ENCODE assay signal across 1 cellular context in genomic region chr16:84186685-84187437, GRCh38.
TF ChIP-seq lines count a peak whose summit lies in the region.

Gene TAF1C, minus strand, starts transcription at chr16:84187057. Its CDS starts 2,069 bp downstream, at chr16:84184988.

TF ChIP-seq in HEK293, 187 proteins besides CTCF, POLR2A, EP300 and RAD21 (continued from another document and continues in another):
- TF ChIP-seq ZNF692 (tag by site-specific recombination; IDR thresholded peaks at IDR 0.05) = no peak
- peak; percentile 89 for TF ChIP-seq ZBTB11 (tag by site-specific recombination; conservative IDR thresholded peaks at IDR 0.05; ENCODE audit: low read depth)
- TF ChIP-seq AEBP2 (tag by site-specific recombination; IDR thresholded peaks at IDR 0.05; ENCODE audit: borderline replicate concordance) = no peak
- TF ChIP-seq ZBTB44 (tag by site-specific recombination; IDR thresholded peaks at IDR 0.05) = no peak
- no peak for TF ChIP-seq ZNF670 (tag by site-specific recombination; IDR thresholded peaks at IDR 0.05; ENCODE audit: low read depth)
- TF ChIP-seq ZNF600 (tag by site-specific recombination; IDR thresholded peaks at IDR 0.05) = 0 out of 2 replicates have a peak, but pooled peaks have one; percentile 32
- TF ChIP-seq ZNF302 (tag by site-specific recombination; IDR thresholded peaks at IDR 0.05; ENCODE audit: low read depth) = no peak
- no peak for TF ChIP-seq ZNF791 (tag by site-specific recombination; IDR thresholded peaks at IDR 0.05)
- TF ChIP-seq ZNF623 (tag by site-specific recombination; IDR thresholded peaks at IDR 0.05) = no peak
- TF ChIP-seq ZBTB20 (tag by site-specific recombination; IDR thresholded peaks at IDR 0.05) = no peak; the same call in 1 of the 2 replicates
- TF ChIP-seq KLF8 (tag by site-specific recombination; IDR thresholded peaks at IDR 0.05) = no peak
- TF ChIP-seq ZNF23 (tag by site-specific recombination; IDR thresholded peaks at IDR 0.05; ENCODE audit: borderline replicate concordance) = no peak
- no peak for TF ChIP-seq ZSCAN30 (tag by site-specific recombination; IDR thresholded peaks at IDR 0.05)
- TF ChIP-seq ZNF473 (tag by site-specific recombination; IDR thresholded peaks at IDR 0.05) = no peak
- no peak for TF ChIP-seq ZNF10 (tag by site-specific recombination; IDR thresholded peaks at IDR 0.05)
- peak; percentile 43; the same call in 1 of the 2 replicates for TF ChIP-seq GLIS2 (tag by site-specific recombination; IDR thresholded peaks at IDR 0.05)
- peak; percentile 42; the same call in 1 of the 2 replicates for TF ChIP-seq ZNF629 (tag by site-specific recombination; IDR thresholded peaks at IDR 0.05)
- TF ChIP-seq ZNF624 (tag by site-specific recombination; IDR thresholded peaks at IDR 0.05) = no peak
- no peak for TF ChIP-seq ZNF513 (tag by site-specific recombination; IDR thresholded peaks at IDR 0.05)
- TF ChIP-seq ZNF24 (tag by site-specific recombination; IDR thresholded peaks at IDR 0.05) = no peak
- no peak for TF ChIP-seq ZNF311 (tag by site-specific recombination; IDR thresholded peaks at IDR 0.05; ENCODE audit: borderline replicate concordance)
- TF ChIP-seq ZNF530 (tag by site-specific recombination; IDR thresholded peaks at IDR 0.05; ENCODE audit: low read depth) = no peak
- TF ChIP-seq TCF7L2 (IDR thresholded peaks at IDR 0.05; ENCODE audit: borderline replicate concordance, low read depth, low read length) = no peak
- no peak for TF ChIP-seq ZNF768 (tag by site-specific recombination; IDR thresholded peaks at IDR 0.05)
- no peak for TF ChIP-seq ZNF18 (tag by site-specific recombination; IDR thresholded peaks at IDR 0.05)
- no peak for TF ChIP-seq ZNF548 (tag by site-specific recombination; IDR thresholded peaks at IDR 0.05)
- no peak for TF ChIP-seq HOXD13 (CRISPR knock-in tag; IDR thresholded peaks at IDR 0.05; ENCODE audit: borderline replicate concordance)
- no peak for TF ChIP-seq ZSCAN16 (tag by site-specific recombination; IDR thresholded peaks at IDR 0.05)
- no peak for TF ChIP-seq ZNF449 (tag by site-specific recombination; IDR thresholded peaks at IDR 0.05)
- no peak for TF ChIP-seq ZNF560 (tag by site-specific recombination; IDR thresholded peaks at IDR 0.05; ENCODE audit: borderline replicate concordance)
- TF ChIP-seq ZFHX2 (tag by site-specific recombination; conservative IDR thresholded peaks at IDR 0.05) = peak; percentile 85
- TF ChIP-seq HOXC10 (CRISPR knock-in tag; IDR thresholded peaks at IDR 0.05) = no peak
- no peak for TF ChIP-seq ZNF354C (tag by site-specific recombination; IDR thresholded peaks at IDR 0.05; ENCODE audit: borderline replicate concordance, low read depth)
- peak; percentile 45 for TF ChIP-seq KLF16 (tag by site-specific recombination; IDR thresholded peaks at IDR 0.05)
- no peak for TF ChIP-seq ATF2 (tag by site-specific recombination; IDR thresholded peaks at IDR 0.05; ENCODE audit: low read depth)
- no peak for TF ChIP-seq ZNF664 (tag by site-specific recombination; IDR thresholded peaks at IDR 0.05)
- TF ChIP-seq MYNN (tag by site-specific recombination; IDR thresholded peaks at IDR 0.05; ENCODE audit: borderline replicate concordance) = no peak
- TF ChIP-seq REPIN1 (tag by site-specific recombination; IDR thresholded peaks at IDR 0.05; ENCODE audit: low read depth) = no peak
- TF ChIP-seq ZNF776 (tag by site-specific recombination; IDR thresholded peaks at IDR 0.05; ENCODE audit: borderline replicate concordance) = no peak
- TF ChIP-seq ELK4 (IDR thresholded peaks at IDR 0.05; ENCODE audit: borderline replicate concordance, low read depth, low read length) = no peak
- TF ChIP-seq ZNF362 (tag by site-specific recombination; IDR thresholded peaks at IDR 0.05) = no peak
- TF ChIP-seq ZNF350 (tag by site-specific recombination; IDR thresholded peaks at IDR 0.05) = no peak
- no peak for TF ChIP-seq GLI2 (tag by site-specific recombination; IDR thresholded peaks at IDR 0.05; ENCODE audit: borderline replicate concordance, low read depth)
- TF ChIP-seq SP3 (tag by site-specific recombination; IDR thresholded peaks at IDR 0.05) = peak; percentile 26; the same call in 1 of the 2 replicates
- no peak for TF ChIP-seq ZNF391 (tag by site-specific recombination; IDR thresholded peaks at IDR 0.05; ENCODE audit: borderline replicate concordance, low read depth)
- no peak for TF ChIP-seq ZBTB7A (tag by site-specific recombination; IDR thresholded peaks at IDR 0.05; ENCODE audit: low read depth)
- TF ChIP-seq BCL11B (tag by site-specific recombination; IDR thresholded peaks at IDR 0.05; ENCODE audit: low read depth) = no peak
- TF ChIP-seq ZNF423 (tag by site-specific recombination; IDR thresholded peaks at IDR 0.05) = no peak
- no peak for TF ChIP-seq GLI4 (tag by site-specific recombination; IDR thresholded peaks at IDR 0.05)
- peak; percentile 56 for TF ChIP-seq ZNF654 (tag by site-specific recombination; IDR thresholded peaks at IDR 0.05; ENCODE audit: low read depth)
- no peak for TF ChIP-seq ZNF549 (tag by site-specific recombination; IDR thresholded peaks at IDR 0.05)
- TF ChIP-seq ZNF501 (tag by site-specific recombination; IDR thresholded peaks at IDR 0.05) = 0 out of 2 replicates have a peak, but pooled peaks have one; percentile 59
- TF ChIP-seq ZNF16 (tag by site-specific recombination; IDR thresholded peaks at IDR 0.05; ENCODE audit: low read depth) = no peak
